In genomic region chr10:132485391-132485790, GRCh38 we compare ENCODE assay signal across 33 cellular contexts.
"Had no signal": no experiment of that assay in that cellular context is flagged by ENCODE, and none has a peak within 500 bp of the region (broad histone marks: within the 10 kb centered on the region; RNA-seq: fewer than 3 reads in every experiment).

No MANE protein-coding gene starts in this region.

- H3K9me3 Mint-ChIP-seq: activated naive CD4-positive, alpha-beta T cell treated with anti-CD3 and anti-CD28 coated beads, Interleukin-2, amount 50 U/mL, for 24 hours; activated naive CD8-positive, alpha-beta T cell treated with anti-CD3 and anti-CD28 coated beads, Interleukin-2, amount 10 ng/mL, durations not matched to agents 7 days and 5 days; activated T-cell treated with anti-CD3 and anti-CD28 coated beads, Interleukin-2, amount 50 U/mL, for 24 hours; activated T-helper 2 cell treated with anti-CD3 and anti-CD28 coated beads, Interferon-gamma antibody, Interleukin-2, Interleukin-4, amounts not matched to agents 10 μg/mL and 5 μg/mL and 100 μg/mL, durations not matched to agents 14 hours and 24 hours and 36 hours had no signal

- H3K27me3 Mint-ChIP-seq: activated naive CD4-positive, alpha-beta T cell treated with anti-CD3 and anti-CD28 coated beads, Interleukin-2, amount 50 U/mL, for 24 hours; activated T-cell treated with anti-CD3 and anti-CD28 coated beads, Interleukin-2, amount 50 U/mL, for 24 hours had no signal

- H3K4me2 ChIP-seq: PC-9 had no signal

- H3K27ac Mint-ChIP-seq: activated CD4-positive, alpha-beta T cell treated with anti-CD3 and anti-CD28 coated beads, Interleukin-2, amount 10 ng/mL, durations not matched to agents 7 days and 5 days; activated CD8-positive, alpha-beta T cell treated with anti-CD3 and anti-CD28 coated beads, Interleukin-2, amount 10 ng/mL, durations not matched to agents 7 days and 5 days; activated naive CD4-positive, alpha-beta T cell treated with anti-CD3 and anti-CD28 coated beads, Interleukin-2, amount 50 U/mL, for 24 hours; activated naive CD8-positive, alpha-beta T cell treated with anti-CD3 and anti-CD28 coated beads, Interleukin-2, amount 10 ng/mL, durations not matched to agents 7 days and 5 days; activated T-cell treated with anti-CD3 and anti-CD28 coated beads, Interleukin-2, amount 50 U/mL, for 24 hours; activated T-helper 2 cell treated with anti-CD3 and anti-CD28 coated beads, Interferon-gamma antibody, Interleukin-2, Interleukin-4, amounts not matched to agents 10 μg/mL and 5 μg/mL and 100 μg/mL, durations not matched to agents 14 hours and 24 hours and 36 hours had no signal

- FAIRE-seq: RCC 7860 had no signal

- H3K27me3 ChIP-seq: ascending aorta, cardiac muscle cell had no signal

- H3K4me1 Mint-ChIP-seq: activated CD4-positive, alpha-beta T cell treated with anti-CD3 and anti-CD28 coated beads, Interleukin-2, amount 10 ng/mL, durations not matched to agents 7 days and 5 days; activated naive CD4-positive, alpha-beta T cell treated with anti-CD3 and anti-CD28 coated beads, Interleukin-2, amount 50 U/mL, for 24 hours; activated naive CD8-positive, alpha-beta T cell treated with anti-CD3 and anti-CD28 coated beads, Interleukin-2, amount 10 ng/mL, durations not matched to agents 7 days and 5 days had no signal

- H3K4me3 Mint-ChIP-seq: activated CD4-positive, alpha-beta T cell treated with anti-CD3 and anti-CD28 coated beads, Interleukin-2, amount 10 ng/mL, durations not matched to agents 7 days and 5 days; activated CD8-positive, alpha-beta T cell treated with anti-CD3 and anti-CD28 coated beads, Interleukin-2, amount 10 ng/mL, durations not matched to agents 7 days and 5 days; activated naive CD4-positive, alpha-beta T cell treated with anti-CD3 and anti-CD28 coated beads, Interleukin-2, amount 50 U/mL, for 24 hours; activated naive CD8-positive, alpha-beta T cell treated with anti-CD3 and anti-CD28 coated beads, Interleukin-2, amount 10 ng/mL, durations not matched to agents 7 days and 5 days; activated T-cell treated with anti-CD3 and anti-CD28 coated beads, Interleukin-2, amount 50 U/mL, for 24 hours had no signal

- H2AFZ ChIP-seq: PC-9 had no signal

- H3K9me3 ChIP-seq: ascending aorta had no signal

- H3K27ac ChIP-seq: ascending aorta, cardiac muscle cell, PC-9, RWPE1, VCaP had no signal

- DNase-seq: activated CD4-positive, alpha-beta T cell treated with anti-CD3 and anti-CD28 coated beads for 1 hour; activated CD4-positive, alpha-beta T cell treated with anti-CD3 and anti-CD28 coated beads, Interleukin-2, amount 10 ng/mL, durations not matched to agents 7 days and 5 days; activated CD4-positive, alpha-beta T cell treated with anti-CD3 and anti-CD28 coated beads, Interleukin-2, amount 50 U/mL, for 48 hours; activated CD4-positive, CD25-positive, alpha-beta regulatory T cell; activated CD8-positive, alpha-beta T cell treated with anti-CD3 and anti-CD28 coated beads, Interleukin-2, amount 10 ng/mL, durations not matched to agents 7 days and 5 days; activated gamma-delta T cell; activated naive CD4-positive, alpha-beta T cell treated with Interleukin-2 at 50 U/mL for 16 hours; activated naive CD8-positive, alpha-beta T cell treated with anti-CD3 and anti-CD28 coated beads, Interleukin-2, amount 10 ng/mL, durations not matched to agents 7 days and 5 days; activated T-cell treated with anti-CD3 and anti-CD28 coated beads, Interleukin-2, amount 50 U/mL, for 24 hours; amygdala; NCI-H1092 treated with DMSO at 0.1 percent for 48 hours; NCI-H1417; NCI-H146; NCI-H187; NCI-H2029 treated with DMSO at 0.1 percent for 48 hours; NCI-H2107; NCI-H2171; NCI-H510A; NCI-H526; NCI-H748 treated with DMSO at 0.1 percent for 48 hours; PC-9; SW 1271; T-helper 1 cell; T-helper 2 cell; T-helper 9 cell had no signal

- ATAC-seq: activated CD8-positive, alpha-beta T cell treated with anti-CD3 and anti-CD28 coated beads, Interleukin-2, amount 10 ng/mL, durations not matched to agents 7 days and 5 days; Right ventricle myocardium inferior had no signal

- H3K36me3 ChIP-seq: ascending aorta, cardiac muscle cell had no signal

- H3K36me3 Mint-ChIP-seq: activated naive CD4-positive, alpha-beta T cell treated with anti-CD3 and anti-CD28 coated beads, Interleukin-2, amount 50 U/mL, for 24 hours; activated naive CD8-positive, alpha-beta T cell treated with anti-CD3 and anti-CD28 coated beads, Interleukin-2, amount 10 ng/mL, durations not matched to agents 7 days and 5 days had no signal

- H3K4me3 ChIP-seq: ascending aorta, cardiac muscle cell, PC-9 had no signal
